Comparison of ENCODE assay signal across 8 cellular contexts in the genomic region with DNA sequence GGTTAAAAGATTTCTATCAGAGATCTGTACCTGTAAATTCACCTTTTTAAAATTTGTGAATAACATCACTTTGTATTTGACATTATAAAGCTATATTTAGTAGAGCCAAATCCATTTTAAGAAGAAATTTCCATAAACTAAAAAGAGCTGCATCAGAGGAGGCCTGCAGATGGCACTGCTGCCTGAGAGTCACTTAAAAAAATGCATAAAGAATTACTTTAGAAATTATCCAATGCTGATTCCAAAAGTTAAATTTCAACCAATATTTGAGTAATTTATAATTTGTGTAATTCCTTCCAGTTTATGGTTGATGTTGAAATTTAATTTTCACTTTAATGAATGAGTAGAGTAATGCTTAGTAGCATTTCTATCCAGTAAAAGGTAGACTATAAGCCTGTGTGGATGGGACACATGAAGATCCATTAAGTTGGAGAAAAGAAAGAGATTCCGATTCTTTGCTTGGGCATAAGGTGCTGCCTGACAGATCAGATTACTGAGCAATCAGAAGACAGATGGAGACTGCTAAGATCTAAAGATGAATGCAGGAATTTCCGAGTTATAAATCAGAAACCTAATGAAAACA.
DNase-seq lines count a peak whose midpoint lies in the region; ATAC-seq and TF ChIP-seq lines count a peak whose summit lies in the region.

No MANE protein-coding gene starts in this region.

- CTCF ChIA-PET in HEK293T (lab: Yijun Ruan, JAX) = interaction anchor here (1.2 to 1.6 kb wide), 3 partner anchors 9 to 122 kb away, joined by 3 to 12 read pairs (median 7); no protein-coding TSS in a partner anchor

- no peaks in the 10 kb centered on the region for H3K9me2 ChIP-seq in MM.1S (replicated peaks; ENCODE audit: insufficient read depth, low read length)

- no peaks in the 10 kb centered on the region for H3K79me2 ChIP-seq in MM.1S (ENCODE audit: low read length)

- no peaks in the 10 kb centered on the region for H3K36me3 ChIP-seq in MM.1S (replicated peaks; ENCODE audit: insufficient read depth, low read length)

- TF ChIP-seq CTCF in MM.1S (IDR thresholded peaks at IDR 0.05; ENCODE audit: low read length) = peak; percentile 54
- peak; percentile 74 for TF ChIP-seq CTCF in cardiac fibroblast (IDR thresholded peaks at IDR 0.05; ENCODE audit: low read depth, low read length)
- peak; percentile 58 to 73 (median 68) for TF ChIP-seq CTCF in nephron (IDR thresholded peaks at IDR 0.05; ENCODE audit: unreplicated experiment in 3 of 3)

- H3K4me2 ChIP-seq in MM.1S (ENCODE audit: low read depth, low read length) = no peak overlapping the region

- H3K4me3 ChIP-seq in MM.1S (ENCODE audit: low read length) = no peak overlapping the region
- H3K4me3 ChIP-seq in cardiac fibroblast (replicated peaks in 1 of 2; ENCODE audit: low read depth in 2 of 2, low read length in 2 of 2) = no peak overlapping the region

- DNase-seq in DMS53 (lab: John Stamatoyannopoulos, UW) (peak; percentile 69), MM.1S (no peak), cardiac fibroblast (ENCODE audit: low read depth in 2 of 2) (peak; percentile 52 to 53), COLO668 (lab: John Stamatoyannopoulos, UW; ENCODE audit: unreplicated experiment) (no peak), HEK293T (ENCODE audit: extremely low spot score) (no peak)
- DNase-seq in activated T-cell treated with anti-CD3 and anti-CD28 coated beads, Interleukin-2, amount 50 U/mL, for 48 hours = no peak

- no peaks in the 10 kb centered on the region for H3K4me1 Mint-ChIP-seq in nephron

- H3K27ac ChIP-seq in MM.1S (ENCODE audit: low read length) = no peak overlapping the region

- H3K27ac Mint-ChIP-seq in nephron = no peak overlapping the region

- H3K9ac ChIP-seq in MM.1S (ENCODE audit: low read length) = no peak overlapping the region

- peaks cover 4% of the 10 kb centered on the region for H3K36me3 Mint-ChIP-seq in nephron (ENCODE audit: low read depth)

- no peak overlapping the region for H3K4me3 Mint-ChIP-seq in nephron

- no peak overlapping the region for H2AFZ ChIP-seq in MM.1S (ENCODE audit: low read length)

- no peaks in the 10 kb centered on the region; the same call in 1 of the 2 replicates for H3F3A ChIP-seq in MM.1S (ENCODE audit: insufficient read depth, low read length)

- H3K9me3 ChIP-seq in MM.1S (replicated peaks; ENCODE audit: insufficient read depth, low read length) = no peaks in the 10 kb centered on the region

- peaks cover 3% of the 10 kb centered on the region for H3K27me3 Mint-ChIP-seq in nephron (ENCODE audit: low read depth)

- ATAC-seq in GM18909 (IDR thresholded peaks at IDR 0.05; ENCODE audit: poor library complexity, unreplicated experiment) = no peak

- no peaks in the 10 kb centered on the region for H3K27me3 ChIP-seq in MM.1S (replicated peaks; ENCODE audit: insufficient read depth, low read length)

- no peaks in the 10 kb centered on the region for H3K9me3 Mint-ChIP-seq in nephron

- no peaks in the 10 kb centered on the region for H3K4me1 ChIP-seq in MM.1S (ENCODE audit: low read length)

- no peaks in the 10 kb centered on the region for H4K20me1 ChIP-seq in MM.1S (ENCODE audit: insufficient read depth, low read length)

- POLR2A ChIA-PET in HEK293T (lab: Yijun Ruan, JAX) = no interaction called here

TF ChIP-seq in HEK293T, 16 proteins besides CTCF, POLR2A, EP300 and RAD21:
- TF ChIP-seq TARDBP (IDR thresholded peaks at IDR 0.05) = no peak

Comparison
In these comparisons a context has a peak if more than half of its experiments do, and no peak if none do; other contexts are left out.
1. DNase-seq: peak in DMS53 (single experiment) and cardiac fibroblast (2 of 2); none in MM.1S (single experiment), COLO668 (single experiment), activated T-cell treated with anti-CD3 and anti-CD28 coated beads, Interleukin-2, amount 50 U/mL, for 48 hours (0 of 2) and HEK293T (single experiment).
2. Peak in every context shown above with its lines, with median percentiles within 50 percentile points of each other: CTCF ChIP-seq.